Comparison of ENCODE assay signal across 15 cellular contexts in the genomic region with DNA sequence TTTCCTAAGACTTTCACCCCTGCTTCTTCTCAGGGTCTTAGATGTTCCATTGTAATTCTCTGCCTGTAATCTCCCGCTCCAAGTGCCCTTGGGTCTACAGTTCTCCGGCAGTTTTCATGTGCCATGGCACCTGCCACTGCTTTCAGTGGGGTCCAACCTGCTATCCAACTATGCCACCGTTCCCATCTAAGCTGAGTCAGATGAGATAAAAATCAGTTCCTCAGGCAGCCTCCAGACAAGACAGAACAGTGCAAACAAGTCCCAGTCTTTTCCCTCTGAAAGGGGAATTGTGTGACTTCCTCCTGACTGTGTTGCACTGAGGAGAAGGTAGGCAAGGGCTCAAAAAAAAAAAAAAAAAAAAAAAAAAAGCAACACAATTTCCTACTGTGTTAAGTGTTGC. TPM values are rescaled to one million over a fixed set of nuclear protein-coding genes. Genes with fewer than 3 reads are reported as not detected.
DNase-seq lines count a peak whose midpoint lies in the region; ATAC-seq and TF ChIP-seq lines count a peak whose summit lies in the region.
"Had no signal": no experiment of that assay in that cellular context is flagged by ENCODE, and none has a peak within 500 bp of the region (broad histone marks: within the 10 kb centered on the region; RNA-seq: fewer than 3 reads in every experiment).

No MANE protein-coding gene starts in this region.

- H3K27ac ChIP-seq in coronary artery = no peak overlapping the region
- no peak overlapping the region for H3K27ac ChIP-seq in sigmoid colon
- H3K27ac ChIP-seq: psoas muscle had no signal

- H3K27ac Mint-ChIP-seq in WTC11 = peak overlapping the region; percentile 93

- TF ChIP-seq EP300 in sigmoid colon (IDR thresholded peaks at IDR 0.05) = no peak

- CTCF ChIA-PET in WTC11 (lab: Charles Lee) = interaction anchor here (0.5 to 1.7 kb wide), 3 partner anchors 22 to 159 kb away, joined by 3 to 5 read pairs (median 4); no protein-coding TSS in a partner anchor

- ATAC-seq in WTC11 (no peak), HG03280 (IDR thresholded peaks at IDR 0.05; ENCODE audit: unreplicated experiment) (no peak)
- ATAC-seq: activated T-cell treated with anti-CD3 and anti-CD28 coated beads, Interleukin-2, amount 50 U/mL, for 4 hours; psoas muscle had no signal

- H3K4me3 Mint-ChIP-seq in WTC11 = peak overlapping the region; percentile 74
- H3K4me3 Mint-ChIP-seq: activated T-cell treated with anti-CD3 and anti-CD28 coated beads, Interleukin-2, amount 50 U/mL, for 4 hours had no signal

- intact Hi-C loops in sigmoid colon (cut with DNase I) = no loop called here

- 81 to 82% methylated on average over 3 of the region's 3 CpGs for WGBS in sigmoid colon, 2 donors

- POLR2A ChIA-PET in WTC11 (lab: Charles Lee) = no interaction called here

- no peak overlapping the region for H3K4me3 ChIP-seq in coronary artery
- no peak overlapping the region for H3K4me3 ChIP-seq in sigmoid colon
- H3K4me3 ChIP-seq: psoas muscle had no signal

- H3K9me3 ChIP-seq in sigmoid colon = no peaks in the 10 kb centered on the region
- H3K9me3 ChIP-seq: psoas muscle had no signal

- H3K4me1 Mint-ChIP-seq in WTC11 = peaks cover 43% of the 10 kb centered on the region

- no peaks in the 10 kb centered on the region for H3K36me3 ChIP-seq in sigmoid colon

- no peak for TF ChIP-seq POLR2A in sigmoid colon (IDR thresholded peaks at IDR 0.05)

- no peaks in the 10 kb centered on the region for H3K27me3 ChIP-seq in sigmoid colon

- peak; percentile 24 for DNase-seq in COR-L47 (lab: John Stamatoyannopoulos, UW)
- peak; percentile 6 for DNase-seq in NCI-H1417 treated with DMSO at 0.1 percent for 48 hours (lab: John Stamatoyannopoulos, UW)
- no peak for DNase-seq in WTC11 (ENCODE audit: low spot score)
- peak; percentile 20 for DNase-seq in kidney tubule cell (ENCODE audit: low spot score)
- no peak for DNase-seq in coronary artery (ENCODE audit: low spot score)
- DNase-seq in CD1c-positive myeloid dendritic cell (ENCODE audit: extremely low spot score) = no peak
- DNase-seq in sigmoid colon = no peak
- DNase-seq: activated T-cell treated with anti-CD3 and anti-CD28 coated beads, Interleukin-2, amount 50 U/mL, for 4 hours; AML-193; NCI-H446; psoas muscle; SIG-M5; stimulated activated CD4-positive, alpha-beta T cell treated with anti-CD3 and anti-CD28 coated beads, Interleukin-4, amount 100 ng/mL, for 4 hours; stimulated activated naive CD4-positive, alpha-beta T cell treated with Interleukin-2 at 50 U/mL for 16 hours had no signal

- no peak for TF ChIP-seq CTCF in WTC11 (IDR thresholded peaks at IDR 0.05)
- no peak for TF ChIP-seq CTCF in coronary artery (IDR thresholded peaks at IDR 0.05)
- no peak for TF ChIP-seq CTCF in sigmoid colon (IDR thresholded peaks at IDR 0.05)

- H3K4me1 ChIP-seq in sigmoid colon = no peaks in the 10 kb centered on the region
- H3K4me1 ChIP-seq: psoas muscle had no signal

- peaks cover 42% of the 10 kb centered on the region for H3K36me3 Mint-ChIP-seq in WTC11

- peaks cover 7% of the 10 kb centered on the region; the same call in 1 of the 2 replicates for H3K27me3 Mint-ChIP-seq in WTC11 (ENCODE audit: low read depth)

- H3K9me3 Mint-ChIP-seq in WTC11 = peaks cover 27% of the 10 kb centered on the region
- H3K9me3 Mint-ChIP-seq: activated T-cell treated with anti-CD3 and anti-CD28 coated beads, Interleukin-2, amount 50 U/mL, for 4 hours had no signal

TF ChIP-seq in WTC11, 78 proteins besides CTCF, POLR2A, EP300 and RAD21:
- TF ChIP-seq USF1 (CRISPR knock-in tag; IDR thresholded peaks at IDR 0.05) (no peak), NFATC4 (CRISPR knock-in tag; IDR thresholded peaks at IDR 0.05) (no peak), CREM (CRISPR knock-in tag; IDR thresholded peaks at IDR 0.05) (no peak), MAX (CRISPR knock-in tag; IDR thresholded peaks at IDR 0.05) (no peak), TEAD4 (CRISPR knock-in tag; IDR thresholded peaks at IDR 0.05) (no peak), HMGA2 (CRISPR knock-in tag; IDR thresholded peaks at IDR 0.05) (no peak), GRHL2 (CRISPR knock-in tag; IDR thresholded peaks at IDR 0.05; ENCODE audit: insufficient replicate concordance, severe bottlenecking) (no peak), GTF2I (CRISPR knock-in tag; conservative IDR thresholded peaks at IDR 0.05) (no peak), ESRRA (CRISPR knock-in tag; IDR thresholded peaks at IDR 0.05; ENCODE audit: borderline replicate concordance) (no peak)
- TF ChIP-seq, protein P1, sequence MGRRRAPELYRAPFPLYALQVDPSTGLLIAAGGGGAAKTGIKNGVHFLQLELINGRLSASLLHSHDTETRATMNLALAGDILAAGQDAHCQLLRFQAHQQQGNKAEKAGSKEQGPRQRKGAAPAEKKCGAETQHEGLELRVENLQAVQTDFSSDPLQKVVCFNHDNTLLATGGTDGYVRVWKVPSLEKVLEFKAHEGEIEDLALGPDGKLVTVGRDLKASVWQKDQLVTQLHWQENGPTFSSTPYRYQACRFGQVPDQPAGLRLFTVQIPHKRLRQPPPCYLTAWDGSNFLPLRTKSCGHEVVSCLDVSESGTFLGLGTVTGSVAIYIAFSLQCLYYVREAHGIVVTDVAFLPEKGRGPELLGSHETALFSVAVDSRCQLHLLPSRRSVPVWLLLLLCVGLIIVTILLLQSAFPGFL (CRISPR knock-in tag; IDR thresholded peaks at IDR 0.05; ENCODE audit: borderline replicate concordance) = no peak
- TF ChIP-seq, protein P2, sequence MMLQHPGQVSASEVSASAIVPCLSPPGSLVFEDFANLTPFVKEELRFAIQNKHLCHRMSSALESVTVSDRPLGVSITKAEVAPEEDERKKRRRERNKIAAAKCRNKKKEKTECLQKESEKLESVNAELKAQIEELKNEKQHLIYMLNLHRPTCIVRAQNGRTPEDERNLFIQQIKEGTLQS (CRISPR knock-in tag; conservative IDR thresholded peaks at IDR 0.05) = no peak
- TF ChIP-seq, protein P3, sequence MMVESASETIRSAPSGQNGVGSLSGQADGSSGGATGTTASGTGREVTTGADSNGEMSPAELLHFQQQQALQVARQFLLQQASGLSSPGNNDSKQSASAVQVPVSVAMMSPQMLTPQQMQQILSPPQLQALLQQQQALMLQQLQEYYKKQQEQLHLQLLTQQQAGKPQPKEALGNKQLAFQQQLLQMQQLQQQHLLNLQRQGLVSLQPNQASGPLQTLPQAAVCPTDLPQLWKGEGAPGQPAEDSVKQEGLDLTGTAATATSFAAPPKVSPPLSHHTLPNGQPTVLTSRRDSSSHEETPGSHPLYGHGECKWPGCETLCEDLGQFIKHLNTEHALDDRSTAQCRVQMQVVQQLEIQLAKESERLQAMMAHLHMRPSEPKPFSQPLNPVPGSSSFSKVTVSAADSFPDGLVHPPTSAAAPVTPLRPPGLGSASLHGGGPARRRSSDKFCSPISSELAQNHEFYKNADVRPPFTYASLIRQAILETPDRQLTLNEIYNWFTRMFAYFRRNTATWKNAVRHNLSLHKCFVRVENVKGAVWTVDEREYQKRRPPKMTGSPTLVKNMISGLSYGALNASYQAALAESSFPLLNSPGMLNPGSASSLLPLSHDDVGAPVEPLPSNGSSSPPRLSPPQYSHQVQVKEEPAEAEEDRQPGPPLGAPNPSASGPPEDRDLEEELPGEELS (CRISPR knock-in tag; IDR thresholded peaks at IDR 0.05) = no peak

RNA-seq across cellular contexts. Expression of gene EBNA1BP2, which starts 50.8 kb away (rescaled TPM):
- 66.7 to 93.7 TPM (median 67.7 TPM) in 3 replicates for total RNA-seq in WTC11 (2021)
- total RNA-seq in sigmoid colon = 10 to 100 TPM; 34.9 to 48.7 (median 41.6) TPM
- 10 to 100 TPM; 51.6 to 75.0 (median 63.7) TPM for polyA plus RNA-seq in sigmoid colon

RNA-seq across cellular contexts. Expression of gene CFAP57, which starts 50.9 kb away (rescaled TPM):
- total RNA-seq in WTC11 (2021) = 0.27 to 0.78 TPM (median 0.42 TPM) in 3 replicates
- total RNA-seq in sigmoid colon = under 1 TPM in 1 of 4 donors, not detected in 3; under 0.01 TPM
- under 1 TPM in 1 of 3 donors, not detected in 2; 0.06 TPM for polyA plus RNA-seq in sigmoid colon

Comparison
In these comparisons a context has a peak if more than half of its experiments do, and no peak if none do; other contexts are left out.
1. DNase-seq: peak in COR-L47 (single experiment), NCI-H1417 treated with DMSO at 0.1 percent for 48 hours (single experiment) and kidney tubule cell (single experiment); none in WTC11 (single experiment), coronary artery (single experiment), CD1c-positive myeloid dendritic cell (single experiment) and sigmoid colon (single experiment).